21 cellular contexts compared by ENCODE assay signal in the genomic region with DNA sequence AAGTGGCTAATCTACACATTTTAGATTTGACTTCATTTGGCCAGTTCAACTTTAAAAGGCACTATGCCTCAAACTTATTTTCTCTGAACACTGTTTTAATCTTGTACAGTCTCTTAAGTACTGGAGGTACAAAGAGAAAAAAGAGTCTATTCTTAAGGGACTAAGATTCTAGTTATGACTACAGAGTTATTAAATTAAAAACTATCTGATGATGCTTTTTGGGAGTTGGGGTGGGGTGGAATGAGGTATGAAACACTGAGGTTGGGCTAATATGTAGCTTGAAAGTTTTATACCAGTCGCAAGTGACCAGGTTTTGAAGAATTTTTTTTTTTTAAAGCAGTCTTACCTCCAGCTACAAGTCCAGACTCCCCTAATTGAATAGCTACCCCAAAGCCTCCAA. TPM values are rescaled to one million over a fixed set of nuclear protein-coding genes. Genes with fewer than 3 reads are reported as not detected.
DNase-seq lines count a peak whose midpoint lies in the region; ATAC-seq, FAIRE-seq and TF ChIP-seq lines count a peak whose summit lies in the region.
"Had no signal": no experiment of that assay in that cellular context is flagged by ENCODE, and none has a peak within 500 bp of the region (broad histone marks: within the 10 kb centered on the region; RNA-seq: fewer than 3 reads in every experiment).

No MANE protein-coding gene starts in this region.

- H3K4me3 ChIP-seq in tibial artery = no peak overlapping the region
- H3K4me3 ChIP-seq: BLaER1 treated with 17β-estradiol and CSF1 and Interleukin-3, amounts not matched to agents 10 nM and 100 nM had no signal

- H3K9me3 Mint-ChIP-seq in stimulated activated effector memory CD8-positive, alpha-beta T cell treated with anti-CD3 and anti-CD28 coated beads, Interleukin-12 subunit alpha, Interleukin-12 subunit beta, amount 100 ng/mL, for 72 hours = no peaks in the 10 kb centered on the region
- peaks cover 0 to 2% (median 0%) of the 10 kb centered on the region in 6 donors for H3K9me3 Mint-ChIP-seq in immature natural killer cell

- DNase-seq in GM18507 (ENCODE audit: extremely low spot score, insufficient read length, low read depth) (no peak), immature natural killer cell (no peak), COR-L47 (lab: John Stamatoyannopoulos, UW) (no peak), tibial artery (no peak)
- no peak for DNase-seq in stimulated activated effector memory CD8-positive, alpha-beta T cell treated with anti-CD3 and anti-CD28 coated beads, Interleukin-12 subunit alpha, Interleukin-12 subunit beta, amount 100 ng/mL, for 72 hours (ENCODE audit: low spot score in 2 of 2)
- DNase-seq: 8988T; CD4-positive, CD25-positive, alpha-beta regulatory T cell; DMS153; DMS79 treated with DMSO at 0.1 percent for 48 hours; EL had no signal

- no peak overlapping the region for H3K27ac ChIP-seq in tibial artery
- H3K27ac ChIP-seq: BLaER1 treated with 17β-estradiol and CSF1 and Interleukin-3, amounts not matched to agents 10 nM and 100 nM; KMS-11 had no signal

- no peak for TF ChIP-seq CTCF in tibial artery (IDR thresholded peaks at IDR 0.05)

- H3K27me3 Mint-ChIP-seq in immature natural killer cell (ENCODE audit: low read depth in 3 of 3) = peaks cover 1 to 10% (median 1%) of the 10 kb centered on the region in 3 donors
- H3K27me3 Mint-ChIP-seq: CD4-positive, CD25-positive, alpha-beta regulatory T cell had no signal

- H3K27me3 ChIP-seq in tibial artery = no peaks in the 10 kb centered on the region

- no peaks in the 10 kb centered on the region for H3K36me3 ChIP-seq in tibial artery
- H3K36me3 ChIP-seq: BLaER1 treated with 17β-estradiol and CSF1 and Interleukin-3, amounts not matched to agents 10 nM and 100 nM had no signal

- peaks cover 0 to 9% (median 0%) of the 10 kb centered on the region in 4 donors for H3K4me1 ChIP-seq in tibial artery

- H3K27ac Mint-ChIP-seq in stimulated activated effector memory CD8-positive, alpha-beta T cell treated with anti-CD3 and anti-CD28 coated beads, Interleukin-12 subunit alpha, Interleukin-12 subunit beta, amount 100 ng/mL, for 72 hours = no peak overlapping the region
- no peak overlapping the region for H3K27ac Mint-ChIP-seq in immature natural killer cell
- H3K27ac Mint-ChIP-seq: CD4-positive, CD25-positive, alpha-beta regulatory T cell had no signal

- no peak overlapping the region for H3K4me3 Mint-ChIP-seq in stimulated activated effector memory CD8-positive, alpha-beta T cell treated with anti-CD3 and anti-CD28 coated beads, Interleukin-12 subunit alpha, Interleukin-12 subunit beta, amount 100 ng/mL, for 72 hours
- H3K4me3 Mint-ChIP-seq in immature natural killer cell = no peak overlapping the region
- H3K4me3 Mint-ChIP-seq: CD4-positive, CD25-positive, alpha-beta regulatory T cell had no signal

- no peaks in the 10 kb centered on the region for H3K9me3 ChIP-seq in tibial artery

- peaks cover 33% of the 10 kb centered on the region for H3K4me1 Mint-ChIP-seq in stimulated activated effector memory CD8-positive, alpha-beta T cell treated with anti-CD3 and anti-CD28 coated beads, Interleukin-12 subunit alpha, Interleukin-12 subunit beta, amount 100 ng/mL, for 72 hours
- peaks cover 10 to 18% of the 10 kb centered on the region in 2 donors for H3K4me1 Mint-ChIP-seq in immature natural killer cell

- peak; percentile 46 for FAIRE-seq in GM18507 (lab: Jason Lieb, UNC)
- FAIRE-seq: D721Med, G401.6, GM12892, H54, HepG2, HTR-8/SVneo had no signal

- peaks cover 34% of the 10 kb centered on the region for H3K36me3 Mint-ChIP-seq in stimulated activated effector memory CD8-positive, alpha-beta T cell treated with anti-CD3 and anti-CD28 coated beads, Interleukin-12 subunit alpha, Interleukin-12 subunit beta, amount 100 ng/mL, for 72 hours
- peaks cover 0 to 16% (median 3%) of the 10 kb centered on the region in 3 donors for H3K36me3 Mint-ChIP-seq in immature natural killer cell

- intact Hi-C loops in tibial artery (cut with DNase I; ENCODE audit: low total_unique reads) = no loop called here

- ATAC-seq in GM21619 (IDR thresholded peaks at IDR 0.05; ENCODE audit: unreplicated experiment) (peak; percentile 48), HG03571 (IDR thresholded peaks at IDR 0.05; ENCODE audit: unreplicated experiment) (peak; percentile 57)
- ATAC-seq in stimulated activated effector memory CD8-positive, alpha-beta T cell treated with anti-CD3 and anti-CD28 coated beads, Interleukin-12 subunit alpha, Interleukin-12 subunit beta, amount 100 ng/mL, for 72 hours = peak; percentile 51
- ATAC-seq: HCT116, HepG2 had no signal

RNA-seq across cellular contexts. Expression of gene GPR34, which starts 17.7 kb away (rescaled TPM):
- 1 to 10 TPM in 2 of 3 donors, not detected in 1; 2.8 to 2.9 TPM for polyA plus RNA-seq in immature natural killer cell
- polyA plus RNA-seq: HepG2 had no signal

RNA-seq across cellular contexts. Expression of gene GPR82, which starts 52.9 kb away (rescaled TPM):
- 1 to 10 TPM; 5.5 to 7.2 (median 5.7) TPM for polyA plus RNA-seq in immature natural killer cell
- polyA plus RNA-seq: HepG2 had no signal
